In genomic region chr10:92915892-92916291, GRCh38 we compare ENCODE assay signal across 24 cellular contexts.
DNase-seq lines count a peak whose midpoint lies in the region; ATAC-seq, FAIRE-seq and TF ChIP-seq lines count a peak whose summit lies in the region.
"Had no signal": no experiment of that assay in that cellular context is flagged by ENCODE, and none has a peak within 500 bp of the region (broad histone marks: within the 10 kb centered on the region; RNA-seq: fewer than 3 reads in every experiment).

No MANE protein-coding gene starts in this region.

- DNase-seq in GM12891 (ENCODE audit: insufficient read length, low spot score), result no peak
- DNase-seq in H1 (ENCODE audit: low read depth in 1 of 2, low spot score in 2 of 2), result no peak
- no peak for DNase-seq in GM20000 (ENCODE audit: low spot score)
- no peak for DNase-seq in right atrium auricular region (ENCODE audit: low spot score)
- DNase-seq: 8988T; ACHN; AML-193; BE2C; CD4-positive, alpha-beta T cell; CD8-positive, alpha-beta memory T cell; DMS 273 treated with DMSO at 0.1 percent for 48 hours; DMS79; EL; GDM1; GM23248; HFFc6 had no signal

- no peak for TF ChIP-seq CTCF in H1 (IDR thresholded peaks at IDR 0.05; ENCODE audit: control extremely low read depth in 1 of 3, insufficient read depth in 1 of 3, low read depth in 1 of 3, low read length in 3 of 3)
- TF ChIP-seq CTCF in GM20000 (IDR thresholded peaks at IDR 0.05; ENCODE audit: extremely low read depth, missing control alignments), result no peak
- TF ChIP-seq CTCF in right atrium auricular region (IDR thresholded peaks at IDR 0.05), result no peak

- POLR2A ChIA-PET in H1 (lab: Charles Lee; ENCODE audit: partially characterized antibody), result interaction anchor here (1.5 kb wide), 1 partner anchor 12 kb away, joined by 4 read pairs; no protein-coding TSS in a partner anchor

- no peak overlapping the region for H4K5ac ChIP-seq in H1 (ENCODE audit: insufficient read length, low read depth, low read length)

- H3K79me2 ChIP-seq in H1 (ENCODE audit: control insufficient read depth in 1 of 2, insufficient read depth in 2 of 2, low read length in 2 of 2), result no peaks in the 10 kb centered on the region

- H2BK5ac ChIP-seq in H1 (ENCODE audit: low read depth, low read length), result peak overlapping the region; percentile 36; the same call in 1 of the 2 replicates

- peak overlapping the region; percentile 38 for H2BK20ac ChIP-seq in H1 (ENCODE audit: low read length)

- H4K91ac ChIP-seq in H1 (replicated peaks; ENCODE audit: insufficient read length, low read length), result no peak overlapping the region

- H3K4me3 ChIP-seq in HUES48 (ENCODE audit: low read depth, low read length) (no peak overlapping the region), H1 (ENCODE audit: extremely low read depth in 1 of 4, insufficient read depth in 2 of 4, low read depth in 3 of 4, low read length in 4 of 4) (no peak overlapping the region; a peak in 1 of 8 replicates), right atrium auricular region (no peak overlapping the region)
- H3K4me3 ChIP-seq: A549; BLaER1 treated with 17β-estradiol and CSF1 and Interleukin-3, amounts not matched to agents 10 nM and 100 nM; GM23248; HAP-1 had no signal

- no peak overlapping the region for H2AK5ac ChIP-seq in H1 (ENCODE audit: low read depth, low read length)

- peak overlapping the region; percentile 41 to 69; a peak in 2 of 4 replicates for H3K4me2 ChIP-seq in H1 (ENCODE audit: insufficient read depth in 1 of 2, low read depth in 2 of 2, low read length in 2 of 2)
- H3K4me2 ChIP-seq: A549 had no signal

- H3K14ac ChIP-seq in H1 (ENCODE audit: insufficient read length), result no peak overlapping the region

- CTCF ChIA-PET in H1 (lab: Charles Lee; ENCODE audit: partially characterized antibody), result interaction anchor here (0.7 to 1.8 kb wide), 14 partner anchors 9 to 566 kb away, joined by 3 to 7 read pairs (median 3); partner anchors contain the start of gene MYOF

- no peak overlapping the region; the same call in 1 of the 2 replicates for H2BK12ac ChIP-seq in H1 (ENCODE audit: low read depth, low read length)

- H3K27ac ChIP-seq in HUES48 (ENCODE audit: low read depth, low read length) (peak overlapping the region; percentile 46), H1 (ENCODE audit: low read depth, low read length) (no peak overlapping the region), right atrium auricular region (no peak overlapping the region)
- H3K27ac ChIP-seq: A549; BLaER1 treated with 17β-estradiol and CSF1 and Interleukin-3, amounts not matched to agents 10 nM and 100 nM; GM23248 had no signal

- 75% methylated on average over 3 of the region's 3 CpGs; no CpG with 5 or more reads in 1 of the 2 experiments for WGBS in H1 (ENCODE audit: extremely low coverage in 1 of 2, insufficient coverage in 1 of 2, insufficient read length in 1 of 2, insufficient replicate concordance in 2 of 2, low coverage in 1 of 2, low lambda C conversion rate in 2 of 2, missing lambda C conversion rate in 1 of 2), 2 experiments

- no peaks in the 10 kb centered on the region for H3K27me3 ChIP-seq in HUES48 (ENCODE audit: control insufficient read depth, insufficient read depth, low read length)
- H3K27me3 ChIP-seq in H1 (replicated peaks in 1 of 4; ENCODE audit: control insufficient read depth in 3 of 4, extremely low read depth in 1 of 4, insufficient read depth in 3 of 4, low read length in 3 of 4), result no peaks in the 10 kb centered on the region
- no peaks in the 10 kb centered on the region for H3K27me3 ChIP-seq in right atrium auricular region
- H3K27me3 ChIP-seq: BE2C; BLaER1 treated with 17β-estradiol and CSF1 and Interleukin-3, amounts not matched to agents 10 nM and 100 nM had no signal

- no peak overlapping the region for H3K56ac ChIP-seq in H1 (replicated peaks; ENCODE audit: insufficient read length, low read depth, low read length)

- TF ChIP-seq POLR2A in GM12891 (IDR thresholded peaks at IDR 0.05; ENCODE audit: low read depth, low read length) (no peak), H1 (IDR thresholded peaks at IDR 0.05; ENCODE audit: control extremely low read depth in 1 of 2, low read depth in 2 of 2, low read length in 2 of 2) (no peak)

- no peaks in the 10 kb centered on the region for H3K79me1 ChIP-seq in H1 (ENCODE audit: low read depth, low read length)

- no peak overlapping the region for H3K4ac ChIP-seq in H1 (replicated peaks; ENCODE audit: insufficient read length, low read depth, low read length)

- no peaks in the 10 kb centered on the region for H4K20me1 ChIP-seq in H1 (replicated peaks in 1 of 2; ENCODE audit: control insufficient read depth in 1 of 2, insufficient read depth in 2 of 2, low read length in 2 of 2)
- H4K20me1 ChIP-seq: BLaER1 treated with 17β-estradiol and CSF1 and Interleukin-3, amounts not matched to agents 10 nM and 100 nM had no signal

- no peak overlapping the region for H4K8ac ChIP-seq in H1 (ENCODE audit: extremely low read depth, insufficient read depth, low read length)

- TF ChIP-seq RAD21 in H1 (IDR thresholded peaks at IDR 0.05 in 1 of 2, conservative IDR thresholded peaks at IDR 0.05 in 1 of 2; ENCODE audit: low read depth in 2 of 2, low read length in 2 of 2), result no peak

- H2BK15ac ChIP-seq in H1 (ENCODE audit: low read length), result no peak overlapping the region

- H3K18ac ChIP-seq in H1 (ENCODE audit: extremely low read depth, low read length), result peak overlapping the region; percentile 53

- peak overlapping the region; percentile 87 for H2BK120ac ChIP-seq in H1 (replicated peaks; ENCODE audit: low read depth, low read length)

- H3K36me3 ChIP-seq in HUES48 (ENCODE audit: control insufficient read depth, insufficient read depth, low read length), result no peaks in the 10 kb centered on the region
- H3K36me3 ChIP-seq in H1 (ENCODE audit: control insufficient read depth in 2 of 4, insufficient read depth in 4 of 4, low read length in 3 of 4), result no peaks in the 10 kb centered on the region
- no peaks in the 10 kb centered on the region for H3K36me3 ChIP-seq in right atrium auricular region
- H3K36me3 ChIP-seq: BE2C, HAP-1 had no signal

- H3K23ac ChIP-seq in H1 (ENCODE audit: insufficient read length), result no peak overlapping the region

- no peaks in the 10 kb centered on the region for H3K23me2 ChIP-seq in H1 (ENCODE audit: low read depth, low read length)

- peaks cover 2% of the 10 kb centered on the region; the same call in 1 of the 2 replicates for H3K9me3 ChIP-seq in HUES48 (ENCODE audit: control insufficient read depth, insufficient read depth, low read length)
- H3K9me3 ChIP-seq in H1 (ENCODE audit: insufficient read depth in 2 of 2, low read depth in 1 of 2, low read length in 1 of 2), result no peaks in the 10 kb centered on the region; a peak in 1 of 4 replicates
- H3K9me3 ChIP-seq in right atrium auricular region, result peaks cover 0 to 8% of the 10 kb centered on the region in 2 donors
- H3K9me3 ChIP-seq: BE2C, HAP-1 had no signal

- H2AFZ ChIP-seq in H1 (ENCODE audit: low read length), result no peak overlapping the region
- H2AFZ ChIP-seq: GM23248 had no signal

- H3K4me1 ChIP-seq in HUES48 (ENCODE audit: control insufficient read depth, insufficient read depth, low read length) (peaks cover 27% of the 10 kb centered on the region), H1 (replicated peaks in 1 of 4; ENCODE audit: control insufficient read depth in 3 of 4, insufficient read depth in 4 of 4, low read length in 3 of 4) (peaks cover 0 to 17% (median 7%) of the 10 kb centered on the region in 4 experiments; a peak in 5 of 7 replicates), right atrium auricular region (no peaks in the 10 kb centered on the region)
- H3K4me1 ChIP-seq: BE2C had no signal

- no peak for ATAC-seq in HG02973 (IDR thresholded peaks at IDR 0.05; ENCODE audit: unreplicated experiment)
- ATAC-seq: A549 had no signal

- no peak for TF ChIP-seq EP300 in H1 (IDR thresholded peaks at IDR 0.05; ENCODE audit: borderline replicate concordance in 1 of 2, low read depth in 2 of 2, low read length in 2 of 2)

- H3K9ac ChIP-seq in HUES48 (ENCODE audit: low read depth, low read length) (no peak overlapping the region; the same call in 1 of the 2 replicates), H1 (replicated peaks in 1 of 4; ENCODE audit: extremely low read depth in 1 of 4, low read depth in 3 of 4, low read length in 3 of 4) (no peak overlapping the region)
- H3K9ac ChIP-seq: BLaER1 treated with 17β-estradiol and CSF1 and Interleukin-3, amounts not matched to agents 10 nM and 100 nM; GM23248 had no signal

- FAIRE-seq in GM12891 (lab: Jason Lieb, UNC) (peak; percentile 41), H1 (lab: Jason Lieb, UNC) (no peak)
- FAIRE-seq: A549, D721Med, GM12892, H54 had no signal

TF ChIP-seq in GM12891, 5 proteins besides CTCF, POLR2A, EP300 and RAD21:
- TF ChIP-seq POLR2AphosphoS5 (IDR thresholded peaks at IDR 0.05; ENCODE audit: low read depth, low read length), result no peak

TF ChIP-seq in H1, 55 proteins besides CTCF, POLR2A, EP300 and RAD21:
- peak; percentile 79 for TF ChIP-seq YY1 (IDR thresholded peaks at IDR 0.05; ENCODE audit: low read depth, low read length)
- no peak for TF ChIP-seq EZH2 (IDR thresholded peaks at IDR 0.05; ENCODE audit: low read depth, low read length, severe bottlenecking)
- TF ChIP-seq TCF12 (IDR thresholded peaks at IDR 0.05; ENCODE audit: low read depth, low read length), result no peak
